In the genomic region with DNA sequence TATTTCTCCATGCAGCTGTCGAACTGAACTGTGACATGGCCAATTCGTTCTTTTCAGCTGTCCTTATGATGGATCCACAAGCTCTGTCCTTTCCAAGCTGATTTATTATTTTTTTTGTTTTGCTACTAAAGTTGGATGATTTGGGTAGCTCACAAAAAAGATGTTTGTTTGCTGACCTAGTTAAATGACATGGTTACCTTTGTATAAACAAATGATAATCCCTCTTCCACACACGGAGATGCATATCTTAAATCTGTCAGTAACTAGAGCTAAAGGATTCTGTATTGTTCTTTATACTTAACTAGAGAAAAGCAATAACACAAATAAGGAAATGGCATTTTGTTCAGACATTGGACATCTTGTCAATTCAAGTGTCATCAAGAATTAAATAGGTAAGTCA, we compare ENCODE assay signal across 17 cellular contexts.
"Had no signal": no experiment of that assay in that cellular context is flagged by ENCODE, and none has a peak within 500 bp of the region (broad histone marks: within the 10 kb centered on the region; RNA-seq: fewer than 3 reads in every experiment).

No MANE protein-coding gene starts in this region.

- H3K4me3 ChIP-seq: gastrocnemius medialis, heart right ventricle, ovary, smooth muscle cell, testis had no signal

- H3K4me1 ChIP-seq: gastrocnemius medialis, heart right ventricle, testis had no signal

- H3K27me3 ChIP-seq: gastrocnemius medialis, heart right ventricle, ovary, testis had no signal

- DNase-seq: activated CD4-positive, alpha-beta T cell treated with anti-CD3 and anti-CD28 coated beads, Interleukin-2, amount 50 U/mL, for 48 hours; activated gamma-delta T cell; effector CD8-positive, alpha-beta T cell; gastrocnemius medialis; heart right ventricle; immature natural killer cell; kidney glomerular epithelial cell; left ventricle myocardium superior; naive thymus-derived CD4-positive, alpha-beta T cell; ovary; stimulated activated CD4-positive, alpha-beta T cell treated with anti-CD3 and anti-CD28 coated beads, Interleukin-4, amount 100 ng/mL, for 1 hour; testis; WERI-Rb-1 had no signal

- H3K9me3 ChIP-seq: ovary, testis had no signal

- ATAC-seq: activated naive CD4-positive, alpha-beta T cell treated with anti-CD3 and anti-CD28 coated beads, Interleukin-2, amount 50 U/mL, for 72 hours; esophagus mucosa; gastrocnemius medialis; heart right ventricle; left ventricle myocardium superior; naive thymus-derived CD4-positive, alpha-beta T cell; sciatic nerve had no signal

- H3K36me3 ChIP-seq: gastrocnemius medialis, heart right ventricle, ovary, WERI-Rb-1 had no signal

- H3K27ac ChIP-seq: gastrocnemius medialis, heart right ventricle, ovary, testis, WERI-Rb-1 had no signal
